In the genomic region with DNA sequence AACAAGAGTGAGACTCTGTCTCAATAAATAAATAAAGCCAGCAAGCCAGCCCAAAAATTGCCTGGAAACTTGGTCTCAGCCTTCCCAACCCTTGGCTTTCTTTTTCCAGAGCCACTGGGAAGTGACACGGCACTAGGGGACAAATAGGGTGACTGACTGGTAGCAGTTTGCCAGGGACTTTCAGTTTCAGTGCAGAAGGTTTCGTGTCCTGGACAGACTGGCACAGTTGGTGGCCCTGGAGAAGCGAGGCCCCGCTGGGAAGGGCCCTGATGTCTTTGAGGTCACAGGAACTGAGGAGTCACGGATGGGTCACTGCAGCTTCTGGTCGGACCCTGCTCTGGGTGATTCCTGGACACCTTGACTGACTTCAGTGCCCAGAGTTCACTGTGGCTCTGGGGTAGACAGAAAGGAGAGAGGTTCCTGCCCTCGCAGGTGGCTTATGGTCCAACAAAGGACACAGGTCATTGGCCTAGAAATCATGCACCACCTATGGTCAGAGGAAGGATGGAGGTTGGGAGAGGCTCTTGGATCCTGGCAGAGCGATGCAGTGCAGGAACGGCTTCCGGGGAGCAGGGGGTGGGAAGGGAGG, we compare ENCODE assay signal across 1 cellular context.
TF ChIP-seq lines count a peak whose summit lies in the region.

No MANE protein-coding gene starts in this region.

TF ChIP-seq in HepG2, 621 proteins besides CTCF, POLR2A, EP300 and RAD21:
- TF ChIP-seq ELF3 (CRISPR knock-in tag; IDR thresholded peaks at IDR 0.05) (no peak), ZNF318 (CRISPR knock-in tag; IDR thresholded peaks at IDR 0.05) (no peak), GABPA (IDR thresholded peaks at IDR 0.05; ENCODE audit: low read depth, low read length) (no peak), GABPA (CRISPR knock-in tag; IDR thresholded peaks at IDR 0.05; ENCODE audit: low read depth) (no peak), ZFP91 (CRISPR knock-in tag; IDR thresholded peaks at IDR 0.05; ENCODE audit: borderline replicate concordance) (no peak), DMAP1 (CRISPR knock-in tag; IDR thresholded peaks at IDR 0.05) (no peak), ISL2 (CRISPR knock-in tag; IDR thresholded peaks at IDR 0.05) (no peak), SIX1 (CRISPR knock-in tag; IDR thresholded peaks at IDR 0.05; ENCODE audit: borderline replicate concordance) (no peak), YEATS2 (CRISPR knock-in tag; IDR thresholded peaks at IDR 0.05; ENCODE audit: borderline replicate concordance) (no peak), LCORL (IDR thresholded peaks at IDR 0.05) (no peak), LCORL (CRISPR knock-in tag; IDR thresholded peaks at IDR 0.05) (no peak), ZNF253 (CRISPR knock-in tag; IDR thresholded peaks at IDR 0.05; ENCODE audit: borderline replicate concordance) (no peak)
- TF ChIP-seq, protein P1, sequence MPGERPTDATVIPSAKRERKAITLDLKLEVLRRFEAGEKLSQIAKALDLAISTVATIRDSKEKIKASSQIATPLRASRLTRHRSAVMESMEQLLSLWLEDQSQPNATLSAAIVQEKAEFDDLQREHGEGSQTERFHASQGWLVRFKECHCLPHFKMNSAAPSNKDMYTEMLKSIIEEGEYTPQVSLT (CRISPR knock-in tag; IDR thresholded peaks at IDR 0.05; ENCODE audit: borderline replicate concordance, low read depth) = no peak
- TF ChIP-seq, protein P2, sequence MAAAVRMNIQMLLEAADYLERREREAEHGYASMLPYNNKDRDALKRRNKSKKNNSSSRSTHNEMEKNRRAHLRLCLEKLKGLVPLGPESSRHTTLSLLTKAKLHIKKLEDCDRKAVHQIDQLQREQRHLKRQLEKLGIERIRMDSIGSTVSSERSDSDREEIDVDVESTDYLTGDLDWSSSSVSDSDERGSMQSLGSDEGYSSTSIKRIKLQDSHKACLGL (CRISPR knock-in tag; IDR thresholded peaks at IDR 0.05) = no peak
- TF ChIP-seq, protein P3, sequence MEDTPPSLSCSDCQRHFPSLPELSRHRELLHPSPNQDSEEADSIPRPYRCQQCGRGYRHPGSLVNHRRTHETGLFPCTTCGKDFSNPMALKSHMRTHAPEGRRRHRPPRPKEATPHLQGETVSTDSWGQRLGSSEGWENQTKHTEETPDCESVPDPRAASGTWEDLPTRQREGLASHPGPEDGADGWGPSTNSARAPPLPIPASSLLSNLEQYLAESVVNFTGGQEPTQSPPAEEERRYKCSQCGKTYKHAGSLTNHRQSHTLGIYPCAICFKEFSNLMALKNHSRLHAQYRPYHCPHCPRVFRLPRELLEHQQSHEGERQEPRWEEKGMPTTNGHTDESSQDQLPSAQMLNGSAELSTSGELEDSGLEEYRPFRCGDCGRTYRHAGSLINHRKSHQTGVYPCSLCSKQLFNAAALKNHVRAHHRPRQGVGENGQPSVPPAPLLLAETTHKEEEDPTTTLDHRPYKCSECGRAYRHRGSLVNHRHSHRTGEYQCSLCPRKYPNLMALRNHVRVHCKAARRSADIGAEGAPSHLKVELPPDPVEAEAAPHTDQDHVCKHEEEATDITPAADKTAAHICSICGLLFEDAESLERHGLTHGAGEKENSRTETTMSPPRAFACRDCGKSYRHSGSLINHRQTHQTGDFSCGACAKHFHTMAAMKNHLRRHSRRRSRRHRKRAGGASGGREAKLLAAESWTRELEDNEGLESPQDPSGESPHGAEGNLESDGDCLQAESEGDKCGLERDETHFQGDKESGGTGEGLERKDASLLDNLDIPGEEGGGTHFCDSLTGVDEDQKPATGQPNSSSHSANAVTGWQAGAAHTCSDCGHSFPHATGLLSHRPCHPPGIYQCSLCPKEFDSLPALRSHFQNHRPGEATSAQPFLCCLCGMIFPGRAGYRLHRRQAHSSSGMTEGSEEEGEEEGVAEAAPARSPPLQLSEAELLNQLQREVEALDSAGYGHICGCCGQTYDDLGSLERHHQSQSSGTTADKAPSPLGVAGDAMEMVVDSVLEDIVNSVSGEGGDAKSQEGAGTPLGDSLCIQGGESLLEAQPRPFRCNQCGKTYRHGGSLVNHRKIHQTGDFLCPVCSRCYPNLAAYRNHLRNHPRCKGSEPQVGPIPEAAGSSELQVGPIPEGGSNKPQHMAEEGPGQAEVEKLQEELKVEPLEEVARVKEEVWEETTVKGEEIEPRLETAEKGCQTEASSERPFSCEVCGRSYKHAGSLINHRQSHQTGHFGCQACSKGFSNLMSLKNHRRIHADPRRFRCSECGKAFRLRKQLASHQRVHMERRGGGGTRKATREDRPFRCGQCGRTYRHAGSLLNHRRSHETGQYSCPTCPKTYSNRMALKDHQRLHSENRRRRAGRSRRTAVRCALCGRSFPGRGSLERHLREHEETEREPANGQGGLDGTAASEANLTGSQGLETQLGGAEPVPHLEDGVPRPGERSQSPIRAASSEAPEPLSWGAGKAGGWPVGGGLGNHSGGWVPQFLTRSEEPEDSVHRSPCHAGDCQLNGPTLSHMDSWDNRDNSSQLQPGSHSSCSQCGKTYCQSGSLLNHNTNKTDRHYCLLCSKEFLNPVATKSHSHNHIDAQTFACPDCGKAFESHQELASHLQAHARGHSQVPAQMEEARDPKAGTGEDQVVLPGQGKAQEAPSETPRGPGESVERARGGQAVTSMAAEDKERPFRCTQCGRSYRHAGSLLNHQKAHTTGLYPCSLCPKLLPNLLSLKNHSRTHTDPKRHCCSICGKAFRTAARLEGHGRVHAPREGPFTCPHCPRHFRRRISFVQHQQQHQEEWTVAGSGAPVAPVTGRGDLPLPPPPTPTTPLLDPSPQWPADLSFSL (CRISPR knock-in tag; IDR thresholded peaks at IDR 0.05) = no peak
